ENCODE assay signal across 9 cellular contexts in the genomic region with DNA sequence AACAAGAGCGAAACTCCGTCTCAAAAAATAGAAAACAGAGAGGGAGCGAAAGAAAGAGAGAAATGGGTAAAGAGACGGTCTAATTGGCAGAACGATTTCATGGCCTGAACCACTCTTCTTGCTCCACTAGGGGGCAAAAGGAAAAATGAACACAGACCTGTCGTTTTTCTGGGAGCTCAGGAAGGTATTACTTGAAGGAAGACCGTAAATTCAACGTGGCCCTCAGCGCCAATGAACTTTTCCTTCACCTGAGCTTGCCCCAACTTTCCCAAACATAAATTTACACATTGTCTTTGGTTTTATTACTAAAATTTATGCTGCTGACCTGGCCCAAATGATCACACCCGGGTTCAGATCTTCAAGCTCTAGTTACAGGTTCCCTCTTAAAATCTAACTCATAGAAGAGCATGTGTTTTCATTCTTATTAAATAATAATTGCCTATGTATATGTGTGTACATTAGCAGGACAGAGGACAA.
DNase-seq lines count a peak whose midpoint lies in the region; ATAC-seq, FAIRE-seq and TF ChIP-seq lines count a peak whose summit lies in the region.
"Had no signal": no experiment of that assay in that cellular context is flagged by ENCODE, and none has a peak within 500 bp of the region (broad histone marks: within the 10 kb centered on the region; RNA-seq: fewer than 3 reads in every experiment).

No MANE protein-coding gene starts in this region.

- H4K8ac ChIP-seq in IMR-90 (ENCODE audit: low read depth in 2 of 2, low read length in 2 of 2) = no peak overlapping the region

- H3K23ac ChIP-seq in IMR-90 (ENCODE audit: low read depth, low read length) = no peak overlapping the region

- no peak overlapping the region for H3K18ac ChIP-seq in IMR-90 (ENCODE audit: low read depth, low read length)

- dilution Hi-C loops in IMR-90 (cut with HindIII; ENCODE audit: low sequenced_read_pairs, unreplicated experiment) = no loop called here

- H2AK9ac ChIP-seq in IMR-90 (replicated peaks; ENCODE audit: low read depth, low read length, poor library complexity) = no peak overlapping the region

- no peak overlapping the region for H4K5ac ChIP-seq in IMR-90 (ENCODE audit: low read depth, low read length)

- H2AK5ac ChIP-seq in IMR-90 (ENCODE audit: low read depth, low read length) = no peak overlapping the region

- no peak overlapping the region for H2AFZ ChIP-seq in IMR-90 (replicated peaks; ENCODE audit: low read length, poor library complexity)

- H2BK20ac ChIP-seq in IMR-90 (ENCODE audit: low read depth, low read length) = peak overlapping the region; percentile 55

- intact Hi-C loops in IMR-90 (cut with micrococcal nuclease) = loop anchor here (5.0 kb wide), 2 partner anchors 66 to 381 kb away; a partner anchor contains a TSS
- intact Hi-C loops in upper lobe of right lung (cut with DNase I) = no loop called here

- POLR2A ChIA-PET in IMR-90 (lab: Charles Lee; ENCODE audit: unreplicated experiment) = interaction anchor here (0.6 kb wide), 1 partner anchor 276 kb away, joined by 4 read pairs; no protein-coding TSS in a partner anchor

- in situ Hi-C loops in IMR-90 (cut with MboI; ENCODE audit: low sequenced_read_pairs) = loop anchor here (10.0 kb wide), 1 partner anchor 384 kb away; no protein-coding TSS in a partner anchor

- H2BK120ac ChIP-seq in IMR-90 (ENCODE audit: low read depth, low read length) = no peak overlapping the region

- no peak overlapping the region for H2BK5ac ChIP-seq in IMR-90 (ENCODE audit: low read depth, low read length, poor library complexity, severe bottlenecking)

- no peak overlapping the region for H3K9ac ChIP-seq in IMR-90 (ENCODE audit: low read depth, low read length)

- H4K91ac ChIP-seq in IMR-90 (ENCODE audit: insufficient read depth, low read depth, low read length) = no peak overlapping the region

- no peak overlapping the region for H3K4me2 ChIP-seq in IMR-90 (ENCODE audit: low read depth, low read length)

- FAIRE-seq in G401.6 (lab: Jason Lieb, UNC) = peak; percentile 93

- H3K27me3 ChIP-seq in IMR-90 (ENCODE audit: control insufficient read depth, insufficient read depth, low read length) (no peaks in the 10 kb centered on the region), upper lobe of right lung (no peaks in the 10 kb centered on the region)

- CTCF ChIA-PET in IMR-90 (lab: Yijun Ruan, JAX) = interaction anchor here (0.7 to 1.1 kb wide), 6 partner anchors 10 to 359 kb away, joined by 3 to 5 read pairs (median 4); no protein-coding TSS in a partner anchor

- no peak overlapping the region for H3K4me3 ChIP-seq in IMR-90 (ENCODE audit: insufficient read depth, low read depth, low read length)
- H3K4me3 ChIP-seq in WI38 (ENCODE audit: low read depth, low read length) = no peak overlapping the region
- H3K4me3 ChIP-seq in upper lobe of right lung = no peak overlapping the region

- H3K9me1 ChIP-seq in IMR-90 (ENCODE audit: insufficient read depth, low read length) = peaks cover 11% of the 10 kb centered on the region

- peaks cover 4 to 25% of the 10 kb centered on the region in 2 experiments; a peak in 3 of 4 replicates for H3K79me1 ChIP-seq in IMR-90 (ENCODE audit: low read depth in 1 of 2, low read length in 2 of 2)

- no peak overlapping the region for H3K4ac ChIP-seq in IMR-90 (ENCODE audit: low read depth, low read length)

- H3K27ac ChIP-seq in IMR-90 (ENCODE audit: insufficient read depth, low read length) (no peak overlapping the region), upper lobe of right lung (no peak overlapping the region)

- no peaks in the 10 kb centered on the region for H3K36me3 ChIP-seq in IMR-90 (ENCODE audit: control insufficient read depth, insufficient read depth, low read length)
- H3K36me3 ChIP-seq in upper lobe of right lung = no peaks in the 10 kb centered on the region

- no peak for TF ChIP-seq POLR2A in IMR-90 (IDR thresholded peaks at IDR 0.05; ENCODE audit: low read depth, low read length)

- TF ChIP-seq RAD21 in IMR-90 (IDR thresholded peaks at IDR 0.05; ENCODE audit: low read length) = peak; percentile 65

- DNase-seq in IMR-90 (peak; percentile 45), iris pigment epithelial cell (ENCODE audit: low read depth) (peak; percentile 52), upper lobe of right lung (no peak), DMS79 treated with DMSO at 0.1 percent for 48 hours (lab: John Stamatoyannopoulos, UW) (no peak)
- DNase-seq: activated B cell treated with CpG ODN at 0.5 μM for 24 hours had no signal

- peak; percentile 61 for TF ChIP-seq CTCF in IMR-90 (conservative IDR thresholded peaks at IDR 0.05; ENCODE audit: low read depth, low read length)
- TF ChIP-seq CTCF in WI38 (IDR thresholded peaks at IDR 0.05; ENCODE audit: low read depth, low read length) = peak; percentile 60
- peak; percentile 64 for TF ChIP-seq CTCF in upper lobe of right lung (IDR thresholded peaks at IDR 0.05)

- no peaks in the 10 kb centered on the region for H4K20me1 ChIP-seq in IMR-90 (ENCODE audit: insufficient read depth, low read length)

- H3K4me1 ChIP-seq in IMR-90 (ENCODE audit: control insufficient read depth, insufficient read depth, low read length) (peaks cover 13% of the 10 kb centered on the region), upper lobe of right lung (peaks cover 5% of the 10 kb centered on the region)

- BruUV-seq in IMR-90 (replicated peaks; lab: Mats Ljungman, UMichigan) = no TSS peak

- H3K56ac ChIP-seq in IMR-90 (ENCODE audit: extremely low read depth, insufficient read depth, low read length) = no peak overlapping the region

- no peak overlapping the region for H3K14ac ChIP-seq in IMR-90 (replicated peaks; ENCODE audit: low read depth, low read length)

- peak; percentile 48; the same call in 1 of the 2 replicates for ATAC-seq in IMR-90 (ENCODE audit: low read depth)
- peak; percentile 75 for ATAC-seq in upper lobe of right lung
- ATAC-seq in HG03460 (IDR thresholded peaks at IDR 0.05; ENCODE audit: unreplicated experiment) = no peak
- ATAC-seq in HG02798 (IDR thresholded peaks at IDR 0.05; ENCODE audit: poor library complexity, unreplicated experiment) = no peak

- H3K9me3 ChIP-seq in IMR-90 (ENCODE audit: control insufficient read depth, insufficient read depth, low read length) (no peaks in the 10 kb centered on the region), upper lobe of right lung (no peaks in the 10 kb centered on the region)

- no CpG with 5 or more reads among the region's 10 CpGs for WGBS in IMR-90 (ENCODE audit: extremely low coverage in 2 of 2, insufficient read length in 1 of 2), 2 experiments

- H2BK15ac ChIP-seq in IMR-90 (ENCODE audit: low read depth, low read length) = no peak overlapping the region

TF ChIP-seq in IMR-90, 13 proteins besides CTCF, POLR2A, EP300 and RAD21:
- TF ChIP-seq MAFK (IDR thresholded peaks at IDR 0.05; ENCODE audit: low read depth, low read length) = no peak
- TF ChIP-seq FOS (IDR thresholded peaks at IDR 0.05; ENCODE audit: low read depth, low read length) = no peak
- TF ChIP-seq SMC3 (IDR thresholded peaks at IDR 0.05; ENCODE audit: low read depth, low read length) = peak; percentile 67
- TF ChIP-seq RFX5 (IDR thresholded peaks at IDR 0.05; ENCODE audit: low read depth, low read length) = no peak
- TF ChIP-seq MXI1 (IDR thresholded peaks at IDR 0.05; ENCODE audit: borderline replicate concordance, low read depth, low read length) = no peak

Comparison
In these comparisons a context has a peak if more than half of its experiments do, and no peak if none do; other contexts are left out.
1. ATAC-seq: peak in IMR-90 (single experiment) and upper lobe of right lung (single experiment); none in HG03460 (single experiment) and HG02798 (single experiment).
2. DNase-seq: peak in IMR-90 (single experiment) and iris pigment epithelial cell (single experiment); none in upper lobe of right lung (single experiment) and DMS79 treated with DMSO at 0.1 percent for 48 hours (single experiment).
3. Peak in every context shown above with its lines, with median percentiles within 50 percentile points of each other: CTCF ChIP-seq.